ENCODE assay signal across 8 cellular contexts in genomic region chr2:47344890-47345583, GRCh38. TPM values are rescaled to one million over a fixed set of nuclear protein-coding genes. Genes with fewer than 3 reads are reported as not detected.
A peak's percentile ranks its signal among the peaks of the same experiment; 100 is the strongest.
DNase-seq lines count a peak whose midpoint lies in the region; ATAC-seq and TF ChIP-seq lines count a peak whose summit lies in the region.

No MANE protein-coding gene starts in this region.

- intact Hi-C loops in esophagus muscularis mucosa (cut with DNase I) = no loop called here
- intact Hi-C loops in mucosa of descending colon (cut with DNase I, micrococcal nuclease) = no loop called here

- H3K4me3 ChIP-seq in esophagus muscularis mucosa (peak overlapping the region; percentile 20 to 42 (median 34)), mucosa of descending colon (peak overlapping the region; percentile 7)

- CTCF ChIA-PET in RWPE1 (lab: Yijun Ruan, JAX) = interaction anchor here (0.7 to 1.2 kb wide), 3 partner anchors 9 to 1898 kb away, joined by 3 to 8 read pairs (median 3); no protein-coding TSS in a partner anchor

- TF ChIP-seq CTCF in RWPE1 (conservative IDR thresholded peaks at IDR 0.05; ENCODE audit: low read depth) (no peak), esophagus muscularis mucosa (IDR thresholded peaks at IDR 0.05) (peak in 1 of 3 experiments; percentile 34), mucosa of descending colon (IDR thresholded peaks at IDR 0.05) (no peak)

- H3K9me3 ChIP-seq in esophagus muscularis mucosa (no peaks in the 10 kb centered on the region), mucosa of descending colon (no peaks in the 10 kb centered on the region)

- no peak for TF ChIP-seq EP300 in esophagus muscularis mucosa (IDR thresholded peaks at IDR 0.05)

- H3K27me3 ChIP-seq in esophagus muscularis mucosa = no peaks in the 10 kb centered on the region

- no peak overlapping the region for H3K27ac ChIP-seq in RWPE1
- peak overlapping the region; percentile 42 to 64 (median 50) for H3K27ac ChIP-seq in esophagus muscularis mucosa (replicated peaks in 1 of 4)

- no peak for TF ChIP-seq POLR2A in esophagus muscularis mucosa (IDR thresholded peaks at IDR 0.05; ENCODE audit: low read depth)

- 22% methylated on average over 13 of the region's 13 CpGs for WGBS in esophagus muscularis mucosa

- DNase-seq in A172 (ENCODE audit: low spot score) (peak; percentile 99), HuH-7.5 (ENCODE audit: low spot score) (peak; percentile 85), RWPE1 (ENCODE audit: low spot score) (peak; percentile 62), esophagus muscularis mucosa (ENCODE audit: extremely low spot score) (no peak), mucosa of descending colon (peak; percentile 87 to 92 (median 91))
- DNase-seq in stimulated activated CD4-positive, alpha-beta T cell treated with anti-CD3 and anti-CD28 coated beads, Interleukin-12 subunit alpha, Interleukin-12 subunit beta, amount 100 ng/mL, for 4 hours = no peak

- H3K36me3 ChIP-seq in esophagus muscularis mucosa (no peaks in the 10 kb centered on the region), mucosa of descending colon (ENCODE audit: low read depth) (no peaks in the 10 kb centered on the region)

- H3K4me1 ChIP-seq in esophagus muscularis mucosa (peaks cover 18 to 26% (median 23%) of the 10 kb centered on the region in 4 donors), mucosa of descending colon (ENCODE audit: low read depth) (peaks cover 39% of the 10 kb centered on the region)

- peak; percentile 92 for ATAC-seq in mucosa of descending colon
- no peak for ATAC-seq in GM21423 (IDR thresholded peaks at IDR 0.05; ENCODE audit: unreplicated experiment)
- no peak for ATAC-seq in HG02642 (IDR thresholded peaks at IDR 0.05; ENCODE audit: poor library complexity, unreplicated experiment)

- POLR2A ChIA-PET in RWPE1 (lab: Yijun Ruan, JAX; ENCODE audit: low non-redundant PET) = no interaction called here

RNA-seq across cellular contexts. Expression of gene EPCAM, which starts 24.1 kb away (rescaled TPM):
- 0.77 and 1.5 TPM in 2 replicates for total RNA-seq in A172 (2014; rRNA removed; shearing (Covaris generic))
- not detected for total RNA-seq in esophagus muscularis mucosa
- 1,000 to 10,000 TPM in 2 of 3 donors, 100 to 1,000 TPM in 1; 730 to 1,842 (median 1,636) TPM for total RNA-seq in mucosa of descending colon

RNA-seq across cellular contexts. Expression of gene MSH2, which starts 57.9 kb away (rescaled TPM):
- total RNA-seq in A172 (2014; rRNA removed; shearing (Covaris generic)) = 114 and 115 TPM in 2 replicates
- total RNA-seq in esophagus muscularis mucosa = 1 to 10 TPM; 5.6 to 9.9 (median 7.6) TPM
- 10 to 100 TPM; 10.7 to 17.4 (median 12.8) TPM for total RNA-seq in mucosa of descending colon

Comparison
In these comparisons a context has a peak if more than half of its experiments do, and no peak if none do; other contexts are left out.
1. DNase-seq: peak in A172 (single experiment), HuH-7.5 (single experiment), RWPE1 (single experiment) and mucosa of descending colon (3 of 3); none in esophagus muscularis mucosa (single experiment) and stimulated activated CD4-positive, alpha-beta T cell treated with anti-CD3 and anti-CD28 coated beads, Interleukin-12 subunit alpha, Interleukin-12 subunit beta, amount 100 ng/mL, for 4 hours (single experiment).
2. RNA of gene EPCAM, which starts 24.1 kb away (total RNA-seq): 730 to 1,842 TPM in mucosa of descending colon; 0.77 to 1.5 TPM in A172 and not detected in esophagus muscularis mucosa; every median in the first group is over 100 times any median in the second.